1 cellular context compared by ENCODE assay signal in genomic region chr12:9806714-9807113, GRCh38.
TF ChIP-seq lines count a peak whose summit lies in the region.

No MANE protein-coding gene starts in this region.

TF ChIP-seq in IMR-90, 13 proteins besides CTCF, POLR2A, EP300 and RAD21 (continued from another document):
- TF ChIP-seq ELK1 (IDR thresholded peaks at IDR 0.05; ENCODE audit: borderline replicate concordance, low read depth, low read length) = no peak
- TF ChIP-seq USF2 (IDR thresholded peaks at IDR 0.05; ENCODE audit: low read depth, low read length) = no peak
- no peak for TF ChIP-seq RCOR1 (IDR thresholded peaks at IDR 0.05; ENCODE audit: insufficient replicate concordance, low read length)
- TF ChIP-seq CEBPB (IDR thresholded peaks at IDR 0.05; ENCODE audit: low read depth, low read length) = no peak
- TF ChIP-seq SMC3 (IDR thresholded peaks at IDR 0.05; ENCODE audit: low read depth, low read length) = no peak
- no peak for TF ChIP-seq MAZ (IDR thresholded peaks at IDR 0.05; ENCODE audit: borderline replicate concordance, low read depth, low read length)
- no peak for TF ChIP-seq NFE2L2 (IDR thresholded peaks at IDR 0.05; ENCODE audit: low read depth, low read length)
- TF ChIP-seq MAFK (IDR thresholded peaks at IDR 0.05; ENCODE audit: low read depth, low read length) = no peak
